In the genomic region with DNA sequence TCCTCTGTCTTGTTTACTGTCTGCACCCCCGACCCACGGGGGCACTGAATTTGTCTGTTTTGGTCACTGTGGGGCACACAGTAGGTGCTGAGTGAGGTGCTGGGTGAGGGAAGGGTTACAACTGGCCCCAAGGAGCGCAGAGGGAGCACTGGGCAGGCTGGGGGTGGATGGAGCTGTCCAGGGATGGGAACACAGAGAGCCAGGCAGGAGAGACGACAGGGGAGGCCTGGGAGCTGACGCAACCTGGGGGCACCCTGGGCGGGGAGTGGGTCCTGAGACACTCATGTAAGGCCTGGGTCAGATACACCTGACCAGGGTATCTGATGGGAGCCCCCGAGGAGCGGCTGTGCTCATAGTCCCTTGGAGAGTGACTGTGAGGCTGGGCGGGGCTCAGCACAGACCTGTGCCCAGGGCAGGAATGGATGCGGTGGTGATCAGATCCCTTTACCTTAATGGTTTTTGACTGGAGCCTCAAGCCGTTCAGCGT, we compare ENCODE assay signal across 3 cellular contexts.
TF ChIP-seq lines count a peak whose summit lies in the region.

No MANE protein-coding gene starts in this region.

TF ChIP-seq in liver, 16 proteins besides CTCF, POLR2A, EP300 and RAD21:
- TF ChIP-seq, protein P1, sequence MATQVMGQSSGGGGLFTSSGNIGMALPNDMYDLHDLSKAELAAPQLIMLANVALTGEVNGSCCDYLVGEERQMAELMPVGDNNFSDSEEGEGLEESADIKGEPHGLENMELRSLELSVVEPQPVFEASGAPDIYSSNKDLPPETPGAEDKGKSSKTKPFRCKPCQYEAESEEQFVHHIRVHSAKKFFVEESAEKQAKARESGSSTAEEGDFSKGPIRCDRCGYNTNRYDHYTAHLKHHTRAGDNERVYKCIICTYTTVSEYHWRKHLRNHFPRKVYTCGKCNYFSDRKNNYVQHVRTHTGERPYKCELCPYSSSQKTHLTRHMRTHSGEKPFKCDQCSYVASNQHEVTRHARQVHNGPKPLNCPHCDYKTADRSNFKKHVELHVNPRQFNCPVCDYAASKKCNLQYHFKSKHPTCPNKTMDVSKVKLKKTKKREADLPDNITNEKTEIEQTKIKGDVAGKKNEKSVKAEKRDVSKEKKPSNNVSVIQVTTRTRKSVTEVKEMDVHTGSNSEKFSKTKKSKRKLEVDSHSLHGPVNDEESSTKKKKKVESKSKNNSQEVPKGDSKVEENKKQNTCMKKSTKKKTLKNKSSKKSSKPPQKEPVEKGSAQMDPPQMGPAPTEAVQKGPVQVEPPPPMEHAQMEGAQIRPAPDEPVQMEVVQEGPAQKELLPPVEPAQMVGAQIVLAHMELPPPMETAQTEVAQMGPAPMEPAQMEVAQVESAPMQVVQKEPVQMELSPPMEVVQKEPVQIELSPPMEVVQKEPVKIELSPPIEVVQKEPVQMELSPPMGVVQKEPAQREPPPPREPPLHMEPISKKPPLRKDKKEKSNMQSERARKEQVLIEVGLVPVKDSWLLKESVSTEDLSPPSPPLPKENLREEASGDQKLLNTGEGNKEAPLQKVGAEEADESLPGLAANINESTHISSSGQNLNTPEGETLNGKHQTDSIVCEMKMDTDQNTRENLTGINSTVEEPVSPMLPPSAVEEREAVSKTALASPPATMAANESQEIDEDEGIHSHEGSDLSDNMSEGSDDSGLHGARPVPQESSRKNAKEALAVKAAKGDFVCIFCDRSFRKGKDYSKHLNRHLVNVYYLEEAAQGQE (IDR thresholded peaks at IDR 0.05) = no peak
- no peak for TF ChIP-seq YY1 (IDR thresholded peaks at IDR 0.05)
- TF ChIP-seq EGR1 (IDR thresholded peaks at IDR 0.05; ENCODE audit: low read depth in 2 of 2) = no peak
- TF ChIP-seq FOXA1 (IDR thresholded peaks at IDR 0.05) = no peak
- TF ChIP-seq TAF1 (conservative IDR thresholded peaks at IDR 0.05) = no peak
- no peak for TF ChIP-seq GABPA (IDR thresholded peaks at IDR 0.05 in 1 of 2, conservative IDR thresholded peaks at IDR 0.05 in 1 of 2)
- TF ChIP-seq, protein P2, sequence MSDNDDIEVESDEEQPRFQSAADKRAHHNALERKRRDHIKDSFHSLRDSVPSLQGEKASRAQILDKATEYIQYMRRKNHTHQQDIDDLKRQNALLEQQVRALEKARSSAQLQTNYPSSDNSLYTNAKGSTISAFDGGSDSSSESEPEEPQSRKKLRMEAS (IDR thresholded peaks at IDR 0.05) = no peak
- TF ChIP-seq FOXA2 (IDR thresholded peaks at IDR 0.05) = no peak
- TF ChIP-seq, protein P3, sequence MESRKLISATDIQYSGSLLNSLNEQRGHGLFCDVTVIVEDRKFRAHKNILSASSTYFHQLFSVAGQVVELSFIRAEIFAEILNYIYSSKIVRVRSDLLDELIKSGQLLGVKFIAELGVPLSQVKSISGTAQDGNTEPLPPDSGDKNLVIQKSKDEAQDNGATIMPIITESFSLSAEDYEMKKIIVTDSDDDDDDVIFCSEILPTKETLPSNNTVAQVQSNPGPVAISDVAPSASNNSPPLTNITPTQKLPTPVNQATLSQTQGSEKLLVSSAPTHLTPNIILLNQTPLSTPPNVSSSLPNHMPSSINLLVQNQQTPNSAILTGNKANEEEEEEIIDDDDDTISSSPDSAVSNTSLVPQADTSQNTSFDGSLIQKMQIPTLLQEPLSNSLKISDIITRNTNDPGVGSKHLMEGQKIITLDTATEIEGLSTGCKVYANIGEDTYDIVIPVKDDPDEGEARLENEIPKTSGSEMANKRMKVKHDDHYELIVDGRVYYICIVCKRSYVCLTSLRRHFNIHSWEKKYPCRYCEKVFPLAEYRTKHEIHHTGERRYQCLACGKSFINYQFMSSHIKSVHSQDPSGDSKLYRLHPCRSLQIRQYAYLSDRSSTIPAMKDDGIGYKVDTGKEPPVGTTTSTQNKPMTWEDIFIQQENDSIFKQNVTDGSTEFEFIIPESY (IDR thresholded peaks at IDR 0.05) = no peak
- TF ChIP-seq HNF4A (conservative IDR thresholded peaks at IDR 0.05) = no peak
- no peak for TF ChIP-seq RXRA (IDR thresholded peaks at IDR 0.05)
- no peak for TF ChIP-seq HNF4G (IDR thresholded peaks at IDR 0.05)
- no peak for TF ChIP-seq JUND (IDR thresholded peaks at IDR 0.05)
- no peak for TF ChIP-seq NR2F2 (IDR thresholded peaks at IDR 0.05)
- no peak for TF ChIP-seq SP1 (IDR thresholded peaks at IDR 0.05)
TF ChIP-seq in liver: peak in this region for 0.

TF ChIP-seq in HepG2, 621 proteins besides CTCF, POLR2A, EP300 and RAD21 (continues in another document):
- TF ChIP-seq HOXA3 (CRISPR knock-in tag; IDR thresholded peaks at IDR 0.05) (no peak), GPN1 (CRISPR knock-in tag; IDR thresholded peaks at IDR 0.05; ENCODE audit: borderline replicate concordance) (no peak), SOX6 (IDR thresholded peaks at IDR 0.05) (no peak), SOX6 (CRISPR knock-in tag; IDR thresholded peaks at IDR 0.05) (no peak), ZNF263 (CRISPR knock-in tag; IDR thresholded peaks at IDR 0.05) (no peak), ZNF138 (CRISPR knock-in tag; IDR thresholded peaks at IDR 0.05; ENCODE audit: low read depth) (no peak), SALL1 (CRISPR knock-in tag; IDR thresholded peaks at IDR 0.05) (no peak), GATAD1 (CRISPR knock-in tag; IDR thresholded peaks at IDR 0.05) (no peak), ZNF33A (CRISPR knock-in tag; IDR thresholded peaks at IDR 0.05; ENCODE audit: borderline replicate concordance) (no peak), RBAK (CRISPR knock-in tag; IDR thresholded peaks at IDR 0.05) (no peak), FOXA3 (CRISPR knock-in tag; IDR thresholded peaks at IDR 0.05) (no peak), ZNF468 (CRISPR knock-in tag; IDR thresholded peaks at IDR 0.05) (no peak), MATR3 (CRISPR knock-in tag; IDR thresholded peaks at IDR 0.05) (no peak), ZFP62 (CRISPR knock-in tag; IDR thresholded peaks at IDR 0.05) (no peak)
- TF ChIP-seq, protein P4, sequence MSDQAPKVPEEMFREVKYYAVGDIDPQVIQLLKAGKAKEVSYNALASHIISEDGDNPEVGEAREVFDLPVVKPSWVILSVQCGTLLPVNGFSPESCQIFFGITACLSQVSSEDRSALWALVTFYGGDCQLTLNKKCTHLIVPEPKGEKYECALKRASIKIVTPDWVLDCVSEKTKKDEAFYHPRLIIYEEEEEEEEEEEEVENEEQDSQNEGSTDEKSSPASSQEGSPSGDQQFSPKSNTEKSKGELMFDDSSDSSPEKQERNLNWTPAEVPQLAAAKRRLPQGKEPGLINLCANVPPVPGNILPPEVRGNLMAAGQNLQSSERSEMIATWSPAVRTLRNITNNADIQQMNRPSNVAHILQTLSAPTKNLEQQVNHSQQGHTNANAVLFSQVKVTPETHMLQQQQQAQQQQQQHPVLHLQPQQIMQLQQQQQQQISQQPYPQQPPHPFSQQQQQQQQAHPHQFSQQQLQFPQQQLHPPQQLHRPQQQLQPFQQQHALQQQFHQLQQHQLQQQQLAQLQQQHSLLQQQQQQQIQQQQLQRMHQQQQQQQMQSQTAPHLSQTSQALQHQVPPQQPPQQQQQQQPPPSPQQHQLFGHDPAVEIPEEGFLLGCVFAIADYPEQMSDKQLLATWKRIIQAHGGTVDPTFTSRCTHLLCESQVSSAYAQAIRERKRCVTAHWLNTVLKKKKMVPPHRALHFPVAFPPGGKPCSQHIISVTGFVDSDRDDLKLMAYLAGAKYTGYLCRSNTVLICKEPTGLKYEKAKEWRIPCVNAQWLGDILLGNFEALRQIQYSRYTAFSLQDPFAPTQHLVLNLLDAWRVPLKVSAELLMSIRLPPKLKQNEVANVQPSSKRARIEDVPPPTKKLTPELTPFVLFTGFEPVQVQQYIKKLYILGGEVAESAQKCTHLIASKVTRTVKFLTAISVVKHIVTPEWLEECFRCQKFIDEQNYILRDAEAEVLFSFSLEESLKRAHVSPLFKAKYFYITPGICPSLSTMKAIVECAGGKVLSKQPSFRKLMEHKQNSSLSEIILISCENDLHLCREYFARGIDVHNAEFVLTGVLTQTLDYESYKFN (CRISPR knock-in tag; conservative IDR thresholded peaks at IDR 0.05) = no peak
- TF ChIP-seq, protein P5, sequence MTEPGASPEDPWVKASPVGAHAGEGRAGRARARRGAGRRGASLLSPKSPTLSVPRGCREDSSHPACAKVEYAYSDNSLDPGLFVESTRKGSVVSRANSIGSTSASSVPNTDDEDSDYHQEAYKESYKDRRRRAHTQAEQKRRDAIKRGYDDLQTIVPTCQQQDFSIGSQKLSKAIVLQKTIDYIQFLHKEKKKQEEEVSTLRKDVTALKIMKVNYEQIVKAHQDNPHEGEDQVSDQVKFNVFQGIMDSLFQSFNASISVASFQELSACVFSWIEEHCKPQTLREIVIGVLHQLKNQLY (CRISPR knock-in tag; IDR thresholded peaks at IDR 0.05) = no peak
- TF ChIP-seq, protein P6, sequence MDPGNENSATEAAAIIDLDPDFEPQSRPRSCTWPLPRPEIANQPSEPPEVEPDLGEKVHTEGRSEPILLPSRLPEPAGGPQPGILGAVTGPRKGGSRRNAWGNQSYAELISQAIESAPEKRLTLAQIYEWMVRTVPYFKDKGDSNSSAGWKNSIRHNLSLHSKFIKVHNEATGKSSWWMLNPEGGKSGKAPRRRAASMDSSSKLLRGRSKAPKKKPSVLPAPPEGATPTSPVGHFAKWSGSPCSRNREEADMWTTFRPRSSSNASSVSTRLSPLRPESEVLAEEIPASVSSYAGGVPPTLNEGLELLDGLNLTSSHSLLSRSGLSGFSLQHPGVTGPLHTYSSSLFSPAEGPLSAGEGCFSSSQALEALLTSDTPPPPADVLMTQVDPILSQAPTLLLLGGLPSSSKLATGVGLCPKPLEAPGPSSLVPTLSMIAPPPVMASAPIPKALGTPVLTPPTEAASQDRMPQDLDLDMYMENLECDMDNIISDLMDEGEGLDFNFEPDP (CRISPR knock-in tag; conservative IDR thresholded peaks at IDR 0.05) = no peak

TF ChIP-seq in H1, 55 proteins besides CTCF, POLR2A, EP300 and RAD21:
- TF ChIP-seq RFX5 (IDR thresholded peaks at IDR 0.05; ENCODE audit: borderline replicate concordance, low read depth, low read length) (no peak), SIN3A (conservative IDR thresholded peaks at IDR 0.05 in 1 of 2, IDR thresholded peaks at IDR 0.05 in 1 of 2; ENCODE audit: low read depth in 1 of 2, low read length in 2 of 2) (no peak), KDM5A (IDR thresholded peaks at IDR 0.05; ENCODE audit: low read length) (no peak), SUZ12 (IDR thresholded peaks at IDR 0.05; ENCODE audit: low read length) (no peak), BCL11A (IDR thresholded peaks at IDR 0.05; ENCODE audit: low read depth in 2 of 2, low read length in 2 of 2) (no peak), GTF2F1 (IDR thresholded peaks at IDR 0.05; ENCODE audit: borderline replicate concordance, low read depth, low read length) (no peak), EGR1 (IDR thresholded peaks at IDR 0.05; ENCODE audit: borderline replicate concordance, low read depth, low read length) (no peak)
- TF ChIP-seq, protein P7, sequence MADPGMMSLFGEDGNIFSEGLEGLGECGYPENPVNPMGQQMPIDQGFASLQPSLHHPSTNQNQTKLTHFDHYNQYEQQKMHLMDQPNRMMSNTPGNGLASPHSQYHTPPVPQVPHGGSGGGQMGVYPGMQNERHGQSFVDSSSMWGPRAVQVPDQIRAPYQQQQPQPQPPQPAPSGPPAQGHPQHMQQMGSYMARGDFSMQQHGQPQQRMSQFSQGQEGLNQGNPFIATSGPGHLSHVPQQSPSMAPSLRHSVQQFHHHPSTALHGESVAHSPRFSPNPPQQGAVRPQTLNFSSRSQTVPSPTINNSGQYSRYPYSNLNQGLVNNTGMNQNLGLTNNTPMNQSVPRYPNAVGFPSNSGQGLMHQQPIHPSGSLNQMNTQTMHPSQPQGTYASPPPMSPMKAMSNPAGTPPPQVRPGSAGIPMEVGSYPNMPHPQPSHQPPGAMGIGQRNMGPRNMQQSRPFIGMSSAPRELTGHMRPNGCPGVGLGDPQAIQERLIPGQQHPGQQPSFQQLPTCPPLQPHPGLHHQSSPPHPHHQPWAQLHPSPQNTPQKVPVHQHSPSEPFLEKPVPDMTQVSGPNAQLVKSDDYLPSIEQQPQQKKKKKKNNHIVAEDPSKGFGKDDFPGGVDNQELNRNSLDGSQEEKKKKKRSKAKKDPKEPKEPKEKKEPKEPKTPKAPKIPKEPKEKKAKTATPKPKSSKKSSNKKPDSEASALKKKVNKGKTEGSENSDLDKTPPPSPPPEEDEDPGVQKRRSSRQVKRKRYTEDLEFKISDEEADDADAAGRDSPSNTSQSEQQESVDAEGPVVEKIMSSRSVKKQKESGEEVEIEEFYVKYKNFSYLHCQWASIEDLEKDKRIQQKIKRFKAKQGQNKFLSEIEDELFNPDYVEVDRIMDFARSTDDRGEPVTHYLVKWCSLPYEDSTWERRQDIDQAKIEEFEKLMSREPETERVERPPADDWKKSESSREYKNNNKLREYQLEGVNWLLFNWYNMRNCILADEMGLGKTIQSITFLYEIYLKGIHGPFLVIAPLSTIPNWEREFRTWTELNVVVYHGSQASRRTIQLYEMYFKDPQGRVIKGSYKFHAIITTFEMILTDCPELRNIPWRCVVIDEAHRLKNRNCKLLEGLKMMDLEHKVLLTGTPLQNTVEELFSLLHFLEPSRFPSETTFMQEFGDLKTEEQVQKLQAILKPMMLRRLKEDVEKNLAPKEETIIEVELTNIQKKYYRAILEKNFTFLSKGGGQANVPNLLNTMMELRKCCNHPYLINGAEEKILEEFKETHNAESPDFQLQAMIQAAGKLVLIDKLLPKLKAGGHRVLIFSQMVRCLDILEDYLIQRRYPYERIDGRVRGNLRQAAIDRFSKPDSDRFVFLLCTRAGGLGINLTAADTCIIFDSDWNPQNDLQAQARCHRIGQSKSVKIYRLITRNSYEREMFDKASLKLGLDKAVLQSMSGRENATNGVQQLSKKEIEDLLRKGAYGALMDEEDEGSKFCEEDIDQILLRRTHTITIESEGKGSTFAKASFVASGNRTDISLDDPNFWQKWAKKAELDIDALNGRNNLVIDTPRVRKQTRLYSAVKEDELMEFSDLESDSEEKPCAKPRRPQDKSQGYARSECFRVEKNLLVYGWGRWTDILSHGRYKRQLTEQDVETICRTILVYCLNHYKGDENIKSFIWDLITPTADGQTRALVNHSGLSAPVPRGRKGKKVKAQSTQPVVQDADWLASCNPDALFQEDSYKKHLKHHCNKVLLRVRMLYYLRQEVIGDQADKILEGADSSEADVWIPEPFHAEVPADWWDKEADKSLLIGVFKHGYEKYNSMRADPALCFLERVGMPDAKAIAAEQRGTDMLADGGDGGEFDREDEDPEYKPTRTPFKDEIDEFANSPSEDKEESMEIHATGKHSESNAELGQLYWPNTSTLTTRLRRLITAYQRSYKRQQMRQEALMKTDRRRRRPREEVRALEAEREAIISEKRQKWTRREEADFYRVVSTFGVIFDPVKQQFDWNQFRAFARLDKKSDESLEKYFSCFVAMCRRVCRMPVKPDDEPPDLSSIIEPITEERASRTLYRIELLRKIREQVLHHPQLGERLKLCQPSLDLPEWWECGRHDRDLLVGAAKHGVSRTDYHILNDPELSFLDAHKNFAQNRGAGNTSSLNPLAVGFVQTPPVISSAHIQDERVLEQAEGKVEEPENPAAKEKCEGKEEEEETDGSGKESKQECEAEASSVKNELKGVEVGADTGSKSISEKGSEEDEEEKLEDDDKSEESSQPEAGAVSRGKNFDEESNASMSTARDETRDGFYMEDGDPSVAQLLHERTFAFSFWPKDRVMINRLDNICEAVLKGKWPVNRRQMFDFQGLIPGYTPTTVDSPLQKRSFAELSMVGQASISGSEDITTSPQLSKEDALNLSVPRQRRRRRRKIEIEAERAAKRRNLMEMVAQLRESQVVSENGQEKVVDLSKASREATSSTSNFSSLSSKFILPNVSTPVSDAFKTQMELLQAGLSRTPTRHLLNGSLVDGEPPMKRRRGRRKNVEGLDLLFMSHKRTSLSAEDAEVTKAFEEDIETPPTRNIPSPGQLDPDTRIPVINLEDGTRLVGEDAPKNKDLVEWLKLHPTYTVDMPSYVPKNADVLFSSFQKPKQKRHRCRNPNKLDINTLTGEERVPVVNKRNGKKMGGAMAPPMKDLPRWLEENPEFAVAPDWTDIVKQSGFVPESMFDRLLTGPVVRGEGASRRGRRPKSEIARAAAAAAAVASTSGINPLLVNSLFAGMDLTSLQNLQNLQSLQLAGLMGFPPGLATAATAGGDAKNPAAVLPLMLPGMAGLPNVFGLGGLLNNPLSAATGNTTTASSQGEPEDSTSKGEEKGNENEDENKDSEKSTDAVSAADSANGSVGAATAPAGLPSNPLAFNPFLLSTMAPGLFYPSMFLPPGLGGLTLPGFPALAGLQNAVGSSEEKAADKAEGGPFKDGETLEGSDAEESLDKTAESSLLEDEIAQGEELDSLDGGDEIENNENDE (IDR thresholded peaks at IDR 0.05; ENCODE audit: insufficient replicate concordance, low read length) = no peak
